ENCODE assay signal across 8 cellular contexts in the genomic region with DNA sequence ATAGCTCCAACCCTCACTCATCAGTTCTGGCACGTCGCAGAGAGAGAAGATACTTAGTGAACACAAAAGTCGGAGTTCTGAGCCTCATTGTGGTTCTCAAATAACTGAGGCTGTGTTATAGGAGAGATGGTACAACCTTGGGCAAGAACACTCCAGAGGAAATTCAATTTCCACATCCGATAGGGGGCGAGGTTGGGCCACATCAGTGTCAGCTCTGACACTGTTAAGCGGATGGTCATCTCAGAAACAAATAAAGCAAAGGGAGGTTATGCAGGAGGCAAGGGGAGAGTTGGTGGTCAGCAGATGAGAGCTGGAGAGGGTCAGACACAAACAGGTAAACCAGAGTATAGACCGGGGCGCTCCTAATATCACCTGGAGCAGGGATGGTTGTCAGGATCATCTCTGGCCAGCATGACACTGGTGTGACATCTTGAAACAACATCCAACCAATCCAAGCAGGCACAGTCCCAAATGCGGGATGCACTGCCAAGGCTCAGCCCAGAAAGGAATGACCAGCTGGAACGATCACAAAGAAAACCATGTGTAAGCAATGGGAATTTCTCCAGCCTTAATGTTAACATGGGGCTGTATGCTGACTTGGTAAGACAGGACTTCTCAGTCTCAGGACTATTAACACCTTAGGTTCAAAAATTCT.
DNase-seq lines count a peak whose midpoint lies in the region; ATAC-seq, FAIRE-seq and TF ChIP-seq lines count a peak whose summit lies in the region.

No MANE protein-coding gene starts in this region.

- DNase-seq in DND-41 (no peak), LNCaP clone FGC (ENCODE audit: low read depth) (peak; percentile 43), bronchial epithelial cell (ENCODE audit: low read depth) (peak; percentile 8), midbrain (lab: John Stamatoyannopoulos, UW) (peak; percentile 44), NCI-H1092 (lab: John Stamatoyannopoulos, UW) (no peak), GM19239 (ENCODE audit: insufficient read length, low spot score) (no peak)

- no peak overlapping the region for H3K9ac ChIP-seq in DND-41 (ENCODE audit: low read depth, low read length)

- no peaks in the 10 kb centered on the region for H3K79me2 ChIP-seq in DND-41 (ENCODE audit: insufficient read depth, low read length)

- H3K36me3 ChIP-seq in DND-41 (ENCODE audit: insufficient read depth, low read length): no peaks in the 10 kb centered on the region
- H3K36me3 ChIP-seq in bronchial epithelial cell (ENCODE audit: control insufficient read depth, insufficient read depth, low read length): no peaks in the 10 kb centered on the region

- no peaks in the 10 kb centered on the region for H3K27me3 ChIP-seq in DND-41 (ENCODE audit: insufficient read depth, low read length, poor library complexity)
- H3K27me3 ChIP-seq in bronchial epithelial cell (ENCODE audit: control insufficient read depth, insufficient read depth, low read length): no peaks in the 10 kb centered on the region

- no peak overlapping the region for H3K27ac ChIP-seq in DND-41 (ENCODE audit: low read length)

- TF ChIP-seq CTCF in DND-41 (IDR thresholded peaks at IDR 0.05; ENCODE audit: borderline replicate concordance, extremely low read depth, low read length, poor library complexity, severe bottlenecking): peak; percentile 16
- TF ChIP-seq CTCF in LNCaP clone FGC (IDR thresholded peaks at IDR 0.05; ENCODE audit: control insufficient read depth, extremely low read depth, insufficient read depth): peak; percentile 39
- peak; percentile 33 for TF ChIP-seq CTCF in bronchial epithelial cell (IDR thresholded peaks at IDR 0.05; ENCODE audit: insufficient read depth, low read length, severe bottlenecking)

- H3K9me3 ChIP-seq in DND-41 (ENCODE audit: insufficient read depth, low read length, severe bottlenecking): no peaks in the 10 kb centered on the region

- ATAC-seq in DND-41 (ENCODE audit: insufficient read depth, low read depth) (no peak), GM21526 (IDR thresholded peaks at IDR 0.05; ENCODE audit: low FRiP score, unreplicated experiment) (no peak), HG02852 (IDR thresholded peaks at IDR 0.05; ENCODE audit: unreplicated experiment) (no peak)

- no peak overlapping the region for H3K4me3 ChIP-seq in DND-41 (ENCODE audit: low read depth in 1 of 2, low read length in 2 of 2)
- H3K4me3 ChIP-seq in LNCaP clone FGC (ENCODE audit: low read depth, low read length): no peak overlapping the region
- no peak overlapping the region for H3K4me3 ChIP-seq in bronchial epithelial cell (ENCODE audit: low read depth, low read length)

- FAIRE-seq in bronchial epithelial cell (lab: Jason Lieb, UNC): no peak
- FAIRE-seq in GM19239 (lab: Jason Lieb, UNC): no peak

- H2AFZ ChIP-seq in DND-41 (ENCODE audit: low read depth, low read length): no peak overlapping the region

- H3K4me2 ChIP-seq in DND-41 (ENCODE audit: insufficient read depth, low read length): no peak overlapping the region

- H4K20me1 ChIP-seq in DND-41 (ENCODE audit: insufficient read depth, low read length): no peaks in the 10 kb centered on the region

- peaks cover 2% of the 10 kb centered on the region; the same call in 1 of the 2 replicates for H3K4me1 ChIP-seq in DND-41 (ENCODE audit: insufficient read depth, low read length)

Comparison
In these comparisons a context has a peak if more than half of its experiments do, and no peak if none do; other contexts are left out.
1. DNase-seq: peak in LNCaP clone FGC (single experiment), bronchial epithelial cell (single experiment) and midbrain (single experiment); none in DND-41 (single experiment), NCI-H1092 (single experiment) and GM19239 (single experiment).
2. Peak in every context shown above with its lines, with median percentiles within 50 percentile points of each other: CTCF ChIP-seq.